Comparison of ENCODE assay signal across 6 cellular contexts in genomic region chr15:66980326-66980725, GRCh38.
DNase-seq lines count a peak whose midpoint lies in the region; FAIRE-seq and TF ChIP-seq lines count a peak whose summit lies in the region.
"Not testable (repeated sequence)": the region's sequence is repeated elsewhere in the genome, so short reads cannot be mapped to it uniquely, and the experiment has no call there.

No MANE protein-coding gene starts in this region.

- POLR2A ChIA-PET in HEK293 (lab: Yijun Ruan, JAX), result not testable (repeated sequence)

- WGBS in mesenchymal stem cell, result 83% methylated on average over 1 of the region's 3 CpGs

- H3K9me2 ChIP-seq in DOHH2 (replicated peaks; ENCODE audit: control insufficient read depth, low read length), result not testable (repeated sequence)

- H3K79me1 ChIP-seq in mesenchymal stem cell (replicated peaks; ENCODE audit: low read length, poor library complexity, severe bottlenecking), result not testable (repeated sequence)

- H4K91ac ChIP-seq in mesenchymal stem cell (ENCODE audit: low read length), result not testable (repeated sequence)

- H2BK120ac ChIP-seq in mesenchymal stem cell (ENCODE audit: low read depth, low read length), result not testable (repeated sequence)

- not testable (repeated sequence) for H3K27ac ChIP-seq in DOHH2 (ENCODE audit: low read depth, low read length); HEK293 (ENCODE audit: extremely low read depth, low read depth, low read length); mesenchymal stem cell (ENCODE audit: low read length, poor library complexity, severe bottlenecking)

- not testable (repeated sequence) for H2BK15ac ChIP-seq in mesenchymal stem cell (ENCODE audit: low read depth, poor library complexity, severe bottlenecking)

- not testable (repeated sequence) for H3K14ac ChIP-seq in mesenchymal stem cell (ENCODE audit: low read length in 2 of 2)

- not testable (repeated sequence) for H3K4me3 ChIP-seq in DOHH2 (ENCODE audit: low read length); HEK293 (ENCODE audit: low read depth, low read length); mesenchymal stem cell (ENCODE audit: insufficient read depth in 1 of 2, low read depth in 1 of 2, low read length in 2 of 2)

- FAIRE-seq in endometrium (lab: Jason Lieb, UNC), result peak; percentile 55

- not testable (repeated sequence) for TF ChIP-seq CTCF in DOHH2 (IDR thresholded peaks at IDR 0.05; ENCODE audit: low read depth, low read length, poor library complexity, severe bottlenecking); HEK293 (tag by site-specific recombination; IDR thresholded peaks at IDR 0.05)

- not testable (repeated sequence) for H3K36me3 ChIP-seq in DOHH2 (ENCODE audit: control insufficient read depth, low read length); HEK293 (ENCODE audit: control insufficient read depth in 2 of 2, insufficient read depth in 1 of 2, low read length in 2 of 2); mesenchymal stem cell (ENCODE audit: control insufficient read depth in 1 of 2, insufficient read depth in 2 of 2, low read depth in 1 of 2, low read length in 2 of 2)

- not testable (repeated sequence) for H3K4ac ChIP-seq in mesenchymal stem cell (ENCODE audit: low read depth in 1 of 2, low read length in 2 of 2)

- not testable (repeated sequence) for H3K9ac ChIP-seq in mesenchymal stem cell (ENCODE audit: low read length)

- H3K27me3 ChIP-seq in DOHH2 (ENCODE audit: control insufficient read depth, low read length), result peaks cover 12% of the 10 kb centered on the region; the same call in 1 of the 2 replicates
- H3K27me3 ChIP-seq in mesenchymal stem cell (ENCODE audit: control insufficient read depth in 1 of 2, insufficient read depth in 1 of 2, low read length in 2 of 2), result peaks cover 0 to 18% of the 10 kb centered on the region in 2 experiments

- H3F3A ChIP-seq in DOHH2 (ENCODE audit: control insufficient read depth, insufficient read depth), result not testable (repeated sequence)

- H3K9me3 ChIP-seq in DOHH2 (ENCODE audit: control insufficient read depth, insufficient read depth, low read length); HEK293 (ENCODE audit: control insufficient read depth, insufficient read depth, low read depth, low read length); mesenchymal stem cell (ENCODE audit: control insufficient read depth, low read length): not testable (repeated sequence)

- not testable (repeated sequence) for H2AFZ ChIP-seq in mesenchymal stem cell (ENCODE audit: low read depth, low read length)

- H3K4me1 ChIP-seq in DOHH2 (ENCODE audit: control insufficient read depth, low read length), result peaks cover 11% of the 10 kb centered on the region
- not testable (repeated sequence) for H3K4me1 ChIP-seq in HEK293 (ENCODE audit: control insufficient read depth, insufficient read depth, low read length); mesenchymal stem cell (ENCODE audit: control insufficient read depth, insufficient read depth, low read depth, low read length)

- not testable (repeated sequence) for H2BK12ac ChIP-seq in mesenchymal stem cell (ENCODE audit: low read length in 2 of 2)

- not testable (repeated sequence) for H2BK5ac ChIP-seq in mesenchymal stem cell (ENCODE audit: low read depth, low read length, poor library complexity, severe bottlenecking)

- H3K18ac ChIP-seq in mesenchymal stem cell (ENCODE audit: low read depth in 1 of 2, low read length in 2 of 2), result not testable (repeated sequence)

- not testable (repeated sequence) for H3K23ac ChIP-seq in mesenchymal stem cell (ENCODE audit: low read length in 2 of 2)

- H3K79me2 ChIP-seq in DOHH2 (ENCODE audit: control insufficient read depth, low read length), result not testable (repeated sequence)

- H4K8ac ChIP-seq in mesenchymal stem cell (ENCODE audit: low read length), result not testable (repeated sequence)

- not testable (repeated sequence) for H2AK5ac ChIP-seq in mesenchymal stem cell (ENCODE audit: low read length, severe bottlenecking)

- CTCF ChIA-PET in HEK293 (lab: Yijun Ruan, JAX), result interaction anchor here (0.6 to 1.1 kb wide), 2 partner anchors 34 to 326 kb away, joined by 3 read pairs; no protein-coding TSS in a partner anchor

- H3K4me2 ChIP-seq in DOHH2 (ENCODE audit: low read length), result peak overlapping the region; percentile 21
- not testable (repeated sequence) for H3K4me2 ChIP-seq in mesenchymal stem cell (ENCODE audit: low read length, poor library complexity, severe bottlenecking)

- H4K20me1 ChIP-seq in DOHH2 (ENCODE audit: control insufficient read depth, insufficient read depth, low read depth, low read length), result not testable (repeated sequence)

- DNase-seq in NCI-H526 (lab: John Stamatoyannopoulos, UW) (peak; percentile 27 to 36), RPMI7951 (ENCODE audit: low read depth) (peak; percentile 25), mesenchymal stem cell (peak; percentile 18)

TF ChIP-seq in HEK293, 187 proteins besides CTCF, POLR2A, EP300 and RAD21:
- TF ChIP-seq FEZF1 (tag by site-specific recombination; IDR thresholded peaks at IDR 0.05) (peak; percentile 83), OSR2 (tag by site-specific recombination; IDR thresholded peaks at IDR 0.05) (peak; percentile 26; the same call in 1 of the 2 replicates)
- TF ChIP-seq, protein P1, sequence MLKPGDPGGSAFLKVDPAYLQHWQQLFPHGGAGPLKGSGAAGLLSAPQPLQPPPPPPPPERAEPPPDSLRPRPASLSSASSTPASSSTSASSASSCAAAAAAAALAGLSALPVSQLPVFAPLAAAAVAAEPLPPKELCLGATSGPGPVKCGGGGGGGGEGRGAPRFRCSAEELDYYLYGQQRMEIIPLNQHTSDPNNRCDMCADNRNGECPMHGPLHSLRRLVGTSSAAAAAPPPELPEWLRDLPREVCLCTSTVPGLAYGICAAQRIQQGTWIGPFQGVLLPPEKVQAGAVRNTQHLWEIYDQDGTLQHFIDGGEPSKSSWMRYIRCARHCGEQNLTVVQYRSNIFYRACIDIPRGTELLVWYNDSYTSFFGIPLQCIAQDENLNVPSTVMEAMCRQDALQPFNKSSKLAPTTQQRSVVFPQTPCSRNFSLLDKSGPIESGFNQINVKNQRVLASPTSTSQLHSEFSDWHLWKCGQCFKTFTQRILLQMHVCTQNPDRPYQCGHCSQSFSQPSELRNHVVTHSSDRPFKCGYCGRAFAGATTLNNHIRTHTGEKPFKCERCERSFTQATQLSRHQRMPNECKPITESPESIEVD (tag by site-specific recombination; IDR thresholded peaks at IDR 0.05), result peak; percentile 1; the same call in 1 of the 2 replicates
TF ChIP-seq in HEK293: peak in this region for 3; not testable (repeated sequence) for 184.
